27 cellular contexts compared by ENCODE assay signal in the genomic region with DNA sequence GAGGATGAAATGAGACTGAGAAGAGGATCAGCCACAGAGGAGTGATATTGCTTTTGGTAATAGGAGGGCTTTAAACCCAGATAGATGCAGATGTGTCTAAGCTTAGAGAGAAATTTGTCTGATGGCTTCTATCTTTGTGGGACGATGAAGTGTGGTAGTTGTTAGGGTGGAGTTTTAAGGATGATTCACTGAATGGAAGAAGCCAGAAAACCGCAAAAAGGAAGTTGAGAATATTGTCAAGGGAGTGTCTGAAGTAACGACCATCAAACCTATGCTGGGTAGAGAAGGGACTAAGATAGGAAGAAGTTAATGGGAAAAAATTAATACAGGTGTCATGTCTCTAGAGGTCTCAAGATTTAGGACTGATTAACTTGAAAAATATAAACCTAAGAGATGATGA.
A peak's percentile ranks its signal among the peaks of the same experiment; 100 is the strongest.
DNase-seq lines count a peak whose midpoint lies in the region; ATAC-seq and TF ChIP-seq lines count a peak whose summit lies in the region.
"Had no signal": no experiment of that assay in that cellular context is flagged by ENCODE, and none has a peak within 500 bp of the region (broad histone marks: within the 10 kb centered on the region; RNA-seq: fewer than 3 reads in every experiment).

No MANE protein-coding gene starts in this region.

- BruUV-seq in PC-3 (replicated peaks; lab: Mats Ljungman, UMichigan), result no TSS peak

- TF ChIP-seq CTCF in PC-3 (conservative IDR thresholded peaks at IDR 0.05; ENCODE audit: low read depth, low read length) (no peak), fibroblast of mammary gland (conservative IDR thresholded peaks at IDR 0.05; ENCODE audit: control insufficient read depth, insufficient read depth, low read depth, low read length) (no peak), GM10248 (IDR thresholded peaks at IDR 0.05; ENCODE audit: control extremely low read depth, extremely low read depth, low read depth, missing control alignments) (no peak)

- no peaks in the 10 kb centered on the region for H4K20me1 ChIP-seq in PC-3 (ENCODE audit: low read length)

- no peaks in the 10 kb centered on the region for H3F3A ChIP-seq in PC-3 (ENCODE audit: low read length, unreplicated experiment)

- H3K4me1 ChIP-seq in PC-3 (ENCODE audit: insufficient read depth, low read length), result peaks cover 4% of the 10 kb centered on the region; the same call in 1 of the 2 replicates
- H3K4me1 ChIP-seq: foreskin keratinocyte, SJCRH30, uterus had no signal

- no peak overlapping the region for H3K9ac ChIP-seq in PC-3 (ENCODE audit: low read length)

- POLR2A ChIA-PET in PC-3 (lab: Charles Lee; ENCODE audit: unreplicated experiment) (no interaction called here), GM10248 (lab: Yijun Ruan, JAX) (no interaction called here)

- H3K4me3 ChIP-seq in PC-3 (ENCODE audit: low read length) (no peak overlapping the region), fibroblast of mammary gland (ENCODE audit: control insufficient read depth, low read depth, low read length) (no peak overlapping the region)
- H3K4me3 ChIP-seq: coronary artery, lung, SJCRH30, thoracic aorta, uterus had no signal

- H3K79me2 ChIP-seq in PC-3 (ENCODE audit: low read length), result no peaks in the 10 kb centered on the region

- CTCF ChIA-PET in PC-3 (lab: Charles Lee), result no interaction called here
- CTCF ChIA-PET in GM10248 (lab: Yijun Ruan, JAX), result no interaction called here

- intact Hi-C loops in PC-3 (cut with micrococcal nuclease), result no loop called here

- peak; percentile 2 for DNase-seq in EH (ENCODE audit: low read depth)
- DNase-seq in LHCN-M2 (ENCODE audit: low read depth), result peak; percentile 5
- DNase-seq in PC-3, result peak; percentile 32
- peak; percentile 1 for DNase-seq in fibroblast of mammary gland (ENCODE audit: low read depth)
- DNase-seq in NK-92 (lab: John Stamatoyannopoulos, UW; ENCODE audit: unreplicated experiment), result no peak
- no peak for DNase-seq in NCI-H524 (lab: John Stamatoyannopoulos, UW)
- DNase-seq in GM10248 (ENCODE audit: extremely low spot score), result no peak
- DNase-seq: activated CD4-positive, alpha-beta T cell treated with anti-CD3 and anti-CD28 coated beads for 4 hours; activated CD8-positive, alpha-beta memory T cell treated with anti-CD3 and anti-CD28 coated beads for 24 hours; activated gamma-delta T cell treated with Interleukin-2 at 50 U/mL for 16 hours; activated T-cell treated with anti-CD3 and anti-CD28 coated beads, Interleukin-2, amount 50 U/mL, for 1 hour; CD8-positive, alpha-beta T cell; effector memory CD4-positive, alpha-beta T cell; foreskin keratinocyte; GOT3; NCI-H1417; NCI-H2081; NCI-H345; NCI-H774; SJCRH30; stimulated activated naive CD8-positive, alpha-beta T cell treated with anti-CD3 and anti-CD28 coated beads, Interleukin-15, Interleukin-2, amounts not matched to agents 100 U/mL and 50 U/mL, for 24 hours; uterus had no signal

- H3K9me3 ChIP-seq in PC-3 (ENCODE audit: low read length), result no peaks in the 10 kb centered on the region
- H3K9me3 ChIP-seq: SJCRH30, thoracic aorta, uterus had no signal

- H3K27me3 ChIP-seq in PC-3 (ENCODE audit: low read length), result 0 out of 2 replicates have a peak, but pooled peaks cover 4% of the 10 kb centered on the region
- H3K27me3 ChIP-seq: foreskin keratinocyte, SJCRH30 had no signal

- no peaks in the 10 kb centered on the region for H3K9me2 ChIP-seq in PC-3 (replicated peaks; ENCODE audit: low read length)

- no peak overlapping the region for H3K4me2 ChIP-seq in PC-3 (ENCODE audit: low read length)

- no peaks in the 10 kb centered on the region for H3K36me3 ChIP-seq in PC-3 (ENCODE audit: low read depth, low read length)
- H3K36me3 ChIP-seq: SJCRH30, thoracic aorta, uterus had no signal

- H3K27ac ChIP-seq in PC-3 (ENCODE audit: low read length), result no peak overlapping the region
- H3K27ac ChIP-seq: coronary artery, foreskin keratinocyte, SJCRH30, thoracic aorta, uterus had no signal

- no peak for ATAC-seq in PC-3
- ATAC-seq: CD8-positive, alpha-beta T cell; foreskin keratinocyte; natural killer cell treated with Interleukin-12 subunit alpha and Interleukin-12 subunit beta and Interleukin-15 and Interleukin-18, amount 100 ng/mL, for 72 hours; Panc1; stimulated activated naive CD8-positive, alpha-beta T cell treated with anti-CD3 and anti-CD28 coated beads, Interleukin-15, Interleukin-2, amounts not matched to agents 100 U/mL and 50 U/mL, for 24 hours had no signal

- no peak overlapping the region for H2AFZ ChIP-seq in PC-3 (ENCODE audit: low read length)

Comparison
In these comparisons a context has a peak if more than half of its experiments do, and no peak if none do; other contexts are left out.
1. DNase-seq: peak in EH (single experiment), LHCN-M2 (single experiment), PC-3 (single experiment) and fibroblast of mammary gland (single experiment); none in NK-92 (single experiment), NCI-H524 (0 of 2) and GM10248 (single experiment).